ENCODE assay signal across 10 cellular contexts in the genomic region with DNA sequence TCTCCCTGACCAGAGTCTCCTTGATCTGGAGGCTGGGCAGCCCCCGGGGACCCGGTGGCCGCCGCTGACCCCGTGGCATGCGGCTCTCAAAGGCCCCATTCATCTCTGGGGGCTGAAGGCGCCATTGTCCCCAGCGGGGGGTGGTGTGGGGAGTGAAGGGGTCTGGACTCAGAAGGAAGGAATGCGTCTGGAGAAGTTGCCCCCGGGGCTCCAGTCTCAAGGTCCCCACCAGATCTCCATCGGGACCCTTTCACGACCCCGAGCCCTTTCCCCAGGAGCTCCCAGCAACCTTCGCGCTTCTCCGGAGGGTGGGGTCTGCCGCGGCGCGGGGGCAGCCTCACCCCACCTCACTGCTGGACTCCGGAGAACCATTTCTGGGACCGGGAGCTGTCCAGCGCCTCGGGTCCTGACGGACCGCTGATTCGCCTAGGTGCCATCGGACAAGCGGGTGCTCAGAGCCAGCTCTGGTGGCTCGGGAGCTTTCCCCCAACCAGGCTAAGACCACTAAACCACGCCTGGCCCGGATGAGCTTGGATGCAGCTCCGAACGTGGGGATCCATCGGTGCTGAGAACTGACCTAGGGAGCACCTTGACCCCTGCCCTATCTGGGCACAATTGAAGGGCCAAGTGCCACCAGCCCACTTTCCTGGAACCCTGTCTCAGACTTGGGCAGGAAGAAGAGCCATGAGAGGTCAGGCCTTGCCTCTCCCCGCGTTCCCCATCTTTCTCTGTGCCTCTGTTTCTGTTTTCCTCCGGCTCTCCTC. TPM values are rescaled to one million over a fixed set of nuclear protein-coding genes. Genes with fewer than 3 reads are reported as not detected.
DNase-seq lines count a peak whose midpoint lies in the region; ATAC-seq, FAIRE-seq and TF ChIP-seq lines count a peak whose summit lies in the region.
"Had no signal": no experiment of that assay in that cellular context is flagged by ENCODE, and none has a peak within 500 bp of the region (broad histone marks: within the 10 kb centered on the region; RNA-seq: fewer than 3 reads in every experiment).

No MANE protein-coding gene starts in this region.

- no TSS peak for BruUV-seq in K562 (replicated peaks; lab: Mats Ljungman, UMichigan)

- H3K4me2 ChIP-seq in K562 (ENCODE audit: insufficient read depth, low read length): no peak overlapping the region

- CTCF ChIA-PET in K562 (lab: Yijun Ruan, JAX; ENCODE audit: low intra/inter-chr PET ratio): interaction anchor here (0.6 kb wide), 1 partner anchor 76 kb away, joined by 3 read pairs; no protein-coding TSS in a partner anchor

- H3K4me3 ChIP-seq in K562 (no peak overlapping the region), iPS-20b (ENCODE audit: low read length) (peak overlapping the region; percentile 66), prostate gland (no peak overlapping the region)

- ATAC-seq in K562: peak; percentile 34; the same call in 2 of the 3 replicates
- ATAC-seq: left colon had no signal

- in situ Hi-C loops in K562 (cut with MboI): loop anchor here (5.0 kb wide), 2 partner anchors 74 to 176 kb away; a partner anchor contains a TSS

- no peaks in the 10 kb centered on the region for H3K9me3 ChIP-seq in K562 (replicated peaks; ENCODE audit: control insufficient read depth, insufficient read depth, low read depth, low read length)
- H3K9me3 ChIP-seq in iPS-20b (ENCODE audit: insufficient read depth, low read depth, low read length): no peaks in the 10 kb centered on the region
- no peaks in the 10 kb centered on the region for H3K9me3 ChIP-seq in prostate gland

- peaks cover 3% of the 10 kb centered on the region for H3K9me1 ChIP-seq in K562 (ENCODE audit: control insufficient read depth, insufficient read depth, low read length)

- no peak for TF ChIP-seq RAD21 in K562 (CRISPR knock-in tag; conservative IDR thresholded peaks at IDR 0.05 in 1 of 2, IDR thresholded peaks at IDR 0.05 in 1 of 2)

- WGBS in K562 (ENCODE audit: insufficient coverage, low coverage, missing lambda C conversion rate): 8% methylated on average over 32 of the region's 38 CpGs
- whole genome bisulfite sequencing in prostate gland: 4% methylated on average over 38 of the region's 38 CpGs

- POLR2A ChIA-PET in K562 (lab: Yijun Ruan, JAX): interaction anchor here (0.5 to 1.4 kb wide), 4 partner anchors 19 to 38 kb away, joined by 3 to 7 read pairs (median 3); no protein-coding TSS in a partner anchor

- FAIRE-seq in K562 (lab: Jason Lieb, UNC): no peak

- no peaks in the 10 kb centered on the region for H3K79me2 ChIP-seq in K562 (ENCODE audit: control insufficient read depth, insufficient read depth, low read length)

- TF ChIP-seq EP300 in K562 (IDR thresholded peaks at IDR 0.05; ENCODE audit: low read length): no peak

- no peak overlapping the region for H3K27ac ChIP-seq in K562 (ENCODE audit: extremely low read depth, low read depth, low read length)
- no peak overlapping the region for H3K27ac ChIP-seq in iPS-20b (ENCODE audit: low read length)
- H3K27ac ChIP-seq in temporal lobe (ENCODE audit: low read depth, low read length): peak overlapping the region; percentile 93
- H3K27ac ChIP-seq in prostate gland: no peak overlapping the region
- H3K27ac ChIP-seq: C4-2B had no signal

- TF ChIP-seq CTCF in K562 (IDR thresholded peaks at IDR 0.05 in 2 of 3, conservative IDR thresholded peaks at IDR 0.05 in 1 of 3; ENCODE audit: insufficient read depth in 2 of 3, low read depth in 1 of 3, low read length in 3 of 3) (no peak), prostate gland (IDR thresholded peaks at IDR 0.05) (no peak)

- H4K20me1 ChIP-seq in K562 (replicated peaks; ENCODE audit: control insufficient read depth, insufficient read depth, low read length): peaks cover 25% of the 10 kb centered on the region

- no peak overlapping the region for H2AFZ ChIP-seq in K562 (ENCODE audit: low read depth, low read length)

- TF ChIP-seq POLR2A in K562 (conservative IDR thresholded peaks at IDR 0.05) (no peak), prostate gland (IDR thresholded peaks at IDR 0.05) (no peak)

- intact Hi-C loops in K562 (cut with micrococcal nuclease) (no loop called here), prostate gland (cut with DNase I) (no loop called here)

- H3K36me3 ChIP-seq in K562 (ENCODE audit: control insufficient read depth, insufficient read depth, low read length): no peaks in the 10 kb centered on the region
- no peaks in the 10 kb centered on the region for H3K36me3 ChIP-seq in iPS-20b (ENCODE audit: insufficient read depth, low read depth, low read length)
- no peaks in the 10 kb centered on the region for H3K36me3 ChIP-seq in prostate gland

- H3K9ac ChIP-seq in K562 (ENCODE audit: insufficient read depth in 1 of 2, low read depth in 2 of 2, low read length in 2 of 2) (peak overlapping the region in 1 of 2 experiments; percentile 32; a peak in 2 of 4 replicates), iPS-20b (ENCODE audit: low read depth, low read length) (peak overlapping the region; percentile 56; the same call in 1 of the 2 replicates)

- H3K27me3 ChIP-seq in K562 (ENCODE audit: control insufficient read depth in 2 of 2, insufficient read depth in 2 of 2, low read length in 2 of 2): peaks cover 15 to 40% of the 10 kb centered on the region in 2 experiments
- peaks cover 33% of the 10 kb centered on the region for H3K27me3 ChIP-seq in iPS-20b (ENCODE audit: insufficient read depth, low read length)
- peaks cover 8% of the 10 kb centered on the region for H3K27me3 ChIP-seq in prostate gland (replicated peaks; ENCODE audit: insufficient read depth)

- H3K4me1 ChIP-seq in K562 (replicated peaks in 1 of 2; ENCODE audit: control insufficient read depth in 2 of 2, insufficient read depth in 2 of 2, low read length in 2 of 2) (peaks cover 14 to 21% of the 10 kb centered on the region in 2 experiments; a peak in 3 of 5 replicates), iPS-20b (ENCODE audit: insufficient read depth, low read length) (peaks cover 41% of the 10 kb centered on the region), prostate gland (replicated peaks) (peaks cover 3% of the 10 kb centered on the region)

- peak; percentile 23 for DNase-seq in activated naive CD4-positive, alpha-beta T cell treated with Interleukin-2 at 50 U/mL for 16 hours
- DNase-seq in activated naive CD4-positive, alpha-beta T cell (lab: John Stamatoyannopoulos, UW): no peak
- peak; percentile 58 to 80 (median 71) for DNase-seq in K562 (ENCODE audit: extremely low read depth in 1 of 4, low spot score in 3 of 4)
- DNase-seq in prostate gland (ENCODE audit: low spot score): no peak
- DNase-seq in NCI-H69 (lab: John Stamatoyannopoulos, UW): no peak
- no peak for DNase-seq in stimulated activated CD4-positive, alpha-beta T cell treated with anti-CD3 and anti-CD28 coated beads, Interleukin-2, amount 100 ng/mL, for 48 hours

TF ChIP-seq in K562, 482 proteins besides CTCF, POLR2A, EP300 and RAD21 (continues in another document):
- no peak for TF ChIP-seq ZNF75A (CRISPR knock-in tag; IDR thresholded peaks at IDR 0.05)

RNA-seq across cellular contexts. Expression of a gene that starts 5.2 kb away (rescaled TPM):
- 3.9 and 10.2 TPM in 2 replicates for total RNA-seq in K562 (2011; cell fraction: chromatin; rRNA removed; ENCODE audit: low replicate concordance)
- total RNA-seq in K562 (2011; cell fraction: nucleolus; rRNA removed): 12.1 and 13.5 TPM in 2 replicates
- 6.8 and 8.7 TPM in 2 replicates for total RNA-seq in K562 (2011; cell fraction: nucleoplasm; rRNA removed)
- total RNA-seq in K562 (2014; rRNA removed): 3.3 and 3.6 TPM in 2 replicates
- 0.77 and 1.1 TPM in 2 replicates for total RNA-seq in K562 (2014; rRNA removed; fragmentation: Illumina TruSeq; extraction: Trizol)
- 0.80 and 1.1 TPM in 2 replicates for total RNA-seq in K562 (2015; rRNA removed; fragmentation: Illumina TruSeq; extraction: Trizol)
- 3.2 and 3.6 TPM in 2 replicates for total RNA-seq in K562 (2021)
- 1.1 and 2.3 TPM in 2 replicates for polyA plus RNA-seq in K562 (2011; rRNA removed)
- polyA plus RNA-seq in K562 (2011; cell fraction: cytosol; rRNA removed): 1.9 and 4.1 TPM in 2 replicates
- polyA plus RNA-seq in K562 (2011; cell fraction: nucleus; rRNA removed): 0.95 and 3.6 TPM in 2 replicates
- polyA plus RNA-seq in K562 (2012): 1.5 and 1.6 TPM in 2 replicates
- polyA plus RNA-seq in K562 (2014; fragmentation: Illumina TruSeq; extraction: Trizol): 2.2 and 2.3 TPM in 2 replicates
- polyA plus RNA-seq in K562 (2014; fragmentation: Nextera tagmentation; extraction: Ambion mirVana): under 1 TPM in 1 of 2 experiments, not detected in 1; 0.11 TPM
- 1.4 and 1.6 TPM in 2 replicates for polyA plus RNA-seq in K562 (2014; rRNA removed)
- polyA minus RNA-seq in K562 (2011; rRNA and poly(A)+ RNA removed): 2.4 and 11.1 TPM in 2 replicates
- polyA minus RNA-seq in K562 (2011; cell fraction: cytosol; rRNA and poly(A)+ RNA removed): 2.3 and 6.8 TPM in 2 replicates
- polyA minus RNA-seq in K562 (2011; cell fraction: nucleus; rRNA and poly(A)+ RNA removed): 1.6 and 2.2 TPM in 2 replicates
- 49.2 TPM for total RNA-seq in temporal lobe
- 10 to 100 TPM; 49.2 to 81.1 TPM for total RNA-seq in prostate gland

RNA-seq across cellular contexts. Expression of a gene that starts 40.3 kb away (rescaled TPM):
- 104 and 158 TPM in 2 replicates for total RNA-seq in K562 (2011; cell fraction: chromatin; rRNA removed; ENCODE audit: low replicate concordance)
- total RNA-seq in K562 (2011; cell fraction: nucleolus; rRNA removed): 66.7 and 84.5 TPM in 2 replicates
- total RNA-seq in K562 (2011; cell fraction: nucleoplasm; rRNA removed): 76.9 and 103 TPM in 2 replicates
- total RNA-seq in K562 (2014; rRNA removed): 48.5 and 49.8 TPM in 2 replicates
- 29.2 and 34.0 TPM in 2 replicates for total RNA-seq in K562 (2014; rRNA removed; fragmentation: Illumina TruSeq; extraction: Trizol)
- total RNA-seq in K562 (2015; rRNA removed; fragmentation: Illumina TruSeq; extraction: Trizol): 42.6 and 51.5 TPM in 2 replicates
- total RNA-seq in K562 (2021): 64.7 and 68.8 TPM in 2 replicates
- 73.0 and 100.0 TPM in 2 replicates for polyA plus RNA-seq in K562 (2011; rRNA removed)
- 72.9 and 97.6 TPM in 2 replicates for polyA plus RNA-seq in K562 (2011; cell fraction: cytosol; rRNA removed)
- polyA plus RNA-seq in K562 (2011; cell fraction: nucleus; rRNA removed): 309 and 379 TPM in 2 replicates
- 49.1 and 105 TPM in 2 replicates for polyA plus RNA-seq in K562 (2012)
- polyA plus RNA-seq in K562 (2014; fragmentation: Illumina TruSeq; extraction: Trizol): 62.7 and 65.1 TPM in 2 replicates
- 10 to 100 TPM; 16.6 to 37.6 TPM for polyA plus RNA-seq in K562 (2014; fragmentation: Nextera tagmentation; extraction: Ambion mirVana)
- polyA plus RNA-seq in K562 (2014; rRNA removed): 66.3 and 74.4 TPM in 2 replicates
- 30.3 and 39.6 TPM in 2 replicates for polyA minus RNA-seq in K562 (2011; rRNA and poly(A)+ RNA removed)
- polyA minus RNA-seq in K562 (2011; cell fraction: cytosol; rRNA and poly(A)+ RNA removed): 32.1 and 33.3 TPM in 2 replicates
- polyA minus RNA-seq in K562 (2011; cell fraction: nucleus; rRNA and poly(A)+ RNA removed): 47.8 and 79.8 TPM in 2 replicates
- total RNA-seq in temporal lobe: 34.4 TPM
- total RNA-seq in prostate gland: 10 to 100 TPM; 66.7 to 98.1 TPM

Comparison
In these comparisons a context has a peak if more than half of its experiments do, and no peak if none do; other contexts are left out.
1. DNase-seq: peak in activated naive CD4-positive, alpha-beta T cell treated with Interleukin-2 at 50 U/mL for 16 hours (single experiment) and K562 (4 of 4); none in activated naive CD4-positive, alpha-beta T cell (0 of 4), prostate gland (single experiment), NCI-H69 (single experiment) and stimulated activated CD4-positive, alpha-beta T cell treated with anti-CD3 and anti-CD28 coated beads, Interleukin-2, amount 100 ng/mL, for 48 hours (0 of 2).